1 cellular context compared by ENCODE assay signal in the genomic region with DNA sequence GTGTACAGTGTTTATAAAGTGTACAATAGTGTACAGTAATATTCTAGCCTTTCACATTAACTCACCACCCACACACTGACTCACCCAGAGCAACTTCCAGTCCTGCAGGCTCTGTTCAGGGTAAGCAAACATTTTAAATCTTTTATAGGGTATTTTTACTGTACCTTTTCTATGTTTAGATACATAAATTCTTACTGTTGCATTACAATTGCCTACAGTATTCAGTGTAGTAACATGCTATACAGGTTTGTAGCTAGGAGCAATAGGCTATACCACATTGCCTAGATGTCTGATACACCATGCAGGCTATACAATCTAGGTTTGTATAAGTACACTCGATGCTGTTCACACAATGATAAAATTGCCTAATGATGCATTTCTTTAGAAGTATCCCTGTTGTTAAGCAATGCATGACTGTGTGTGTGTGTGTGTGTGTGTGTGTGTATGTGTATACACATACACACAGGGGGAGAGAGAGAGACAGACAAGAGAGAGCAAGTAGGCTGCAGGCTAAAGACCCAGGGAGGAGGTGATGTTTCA.
TF ChIP-seq lines count a peak whose summit lies in the region.

No MANE protein-coding gene starts in this region.

TF ChIP-seq in IMR-90, 13 proteins besides CTCF, POLR2A, EP300 and RAD21:
- TF ChIP-seq FOS (IDR thresholded peaks at IDR 0.05; ENCODE audit: low read depth, low read length) (0 out of 2 replicates have a peak, but pooled peaks have one; percentile 14), MAFK (IDR thresholded peaks at IDR 0.05; ENCODE audit: low read depth, low read length) (no peak), BHLHE40 (IDR thresholded peaks at IDR 0.05; ENCODE audit: low read depth, low read length) (no peak), MAZ (IDR thresholded peaks at IDR 0.05; ENCODE audit: borderline replicate concordance, low read depth, low read length) (no peak), RFX5 (IDR thresholded peaks at IDR 0.05; ENCODE audit: low read depth, low read length) (no peak), CHD1 (IDR thresholded peaks at IDR 0.05; ENCODE audit: low read depth, low read length) (no peak), CEBPB (IDR thresholded peaks at IDR 0.05; ENCODE audit: low read depth, low read length) (peak; percentile 74)
- TF ChIP-seq, protein P1, sequence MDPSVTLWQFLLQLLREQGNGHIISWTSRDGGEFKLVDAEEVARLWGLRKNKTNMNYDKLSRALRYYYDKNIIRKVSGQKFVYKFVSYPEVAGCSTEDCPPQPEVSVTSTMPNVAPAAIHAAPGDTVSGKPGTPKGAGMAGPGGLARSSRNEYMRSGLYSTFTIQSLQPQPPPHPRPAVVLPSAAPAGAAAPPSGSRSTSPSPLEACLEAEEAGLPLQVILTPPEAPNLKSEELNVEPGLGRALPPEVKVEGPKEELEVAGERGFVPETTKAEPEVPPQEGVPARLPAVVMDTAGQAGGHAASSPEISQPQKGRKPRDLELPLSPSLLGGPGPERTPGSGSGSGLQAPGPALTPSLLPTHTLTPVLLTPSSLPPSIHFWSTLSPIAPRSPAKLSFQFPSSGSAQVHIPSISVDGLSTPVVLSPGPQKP (IDR thresholded peaks at IDR 0.05; ENCODE audit: borderline replicate concordance, low read depth, low read length) = no peak
